12 cellular contexts compared by ENCODE assay signal in the genomic region with DNA sequence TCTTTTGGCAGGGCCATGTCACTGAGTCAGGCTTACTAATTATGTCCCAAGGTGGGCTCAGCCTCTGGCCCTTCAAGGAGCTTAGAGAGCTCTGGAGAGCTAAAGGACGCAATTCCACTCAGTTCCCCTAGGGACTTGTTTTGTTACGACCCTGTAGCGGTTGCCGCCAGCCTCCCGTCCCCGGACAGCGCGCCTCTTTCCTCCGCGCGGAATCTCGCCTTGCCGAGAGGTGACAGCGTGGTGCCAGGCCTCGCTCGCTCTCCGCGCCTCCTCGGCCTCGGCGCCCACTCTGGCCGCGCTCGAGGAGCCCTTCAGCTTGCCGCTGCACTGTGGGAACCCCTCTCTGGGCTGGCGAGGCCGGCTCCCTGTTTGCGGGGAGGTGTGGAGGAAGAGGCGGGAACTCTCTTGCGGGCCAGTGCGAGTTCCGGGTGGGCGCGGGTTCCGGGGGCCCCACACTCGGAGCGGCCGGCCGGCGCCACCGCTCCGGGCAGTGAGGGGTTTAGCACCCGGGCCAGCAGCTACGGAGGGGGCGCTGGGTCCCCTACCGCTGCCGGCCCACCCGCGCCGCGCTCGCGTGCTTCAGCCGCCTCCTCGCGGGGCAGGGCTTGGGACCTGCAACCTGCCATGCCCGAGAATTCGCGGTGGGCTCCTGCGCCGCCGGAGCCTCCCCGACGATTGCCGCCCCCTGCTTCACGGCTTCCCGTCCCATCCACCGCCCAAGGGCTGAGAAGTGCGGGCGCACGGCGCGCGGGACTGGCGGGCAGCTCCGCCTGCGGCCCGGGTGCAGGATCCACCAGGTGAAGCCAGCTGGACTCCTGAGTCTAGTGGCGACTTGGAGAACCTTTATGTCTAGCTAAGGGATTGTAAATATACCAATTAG.
DNase-seq lines count a peak whose midpoint lies in the region; ATAC-seq and TF ChIP-seq lines count a peak whose summit lies in the region.
"Had no signal": no experiment of that assay in that cellular context is flagged by ENCODE, and none has a peak within 500 bp of the region (broad histone marks: within the 10 kb centered on the region; RNA-seq: fewer than 3 reads in every experiment).

No MANE protein-coding gene starts in this region.

- peak; percentile 5 for TF ChIP-seq CTCF in HFF-Myc (IDR thresholded peaks at IDR 0.05; ENCODE audit: low read depth, low read length, missing control alignments)

- ATAC-seq in HG03045 (IDR thresholded peaks at IDR 0.05; ENCODE audit: unreplicated experiment): no peak

- H3K4me3 ChIP-seq in HFF-Myc (replicated peaks; ENCODE audit: low read depth, low read length): peak overlapping the region; percentile 23

- DNase-seq in AG20443 (ENCODE audit: low spot score) (peak; percentile 12), HFF-Myc (ENCODE audit: extremely low read depth, low read depth) (no peak), left kidney (ENCODE audit: low read depth, low spot score) (peak; percentile 38), NCI-H2029 treated with DMSO at 0.1 percent for 48 hours (lab: John Stamatoyannopoulos, UW) (no peak), NCI-H146 treated with DMSO at 0.1 percent for 48 hours (lab: John Stamatoyannopoulos, UW; ENCODE audit: unreplicated experiment) (no peak), UCSD-AML1 (lab: John Stamatoyannopoulos, UW; ENCODE audit: unreplicated experiment) (no peak)
- peak; percentile 3 for DNase-seq in central memory CD4-positive, alpha-beta T cell
- DNase-seq: activated naive CD4-positive, alpha-beta T cell; COR-L47; effector CD4-positive, alpha-beta T cell; nephron progenitor cell had no signal

Comparison
In these comparisons a context has a peak if more than half of its experiments do, and no peak if none do; other contexts are left out.
1. DNase-seq: peak in AG20443 (single experiment), central memory CD4-positive, alpha-beta T cell (single experiment) and left kidney (single experiment); none in HFF-Myc (single experiment), NCI-H2029 treated with DMSO at 0.1 percent for 48 hours (single experiment), NCI-H146 treated with DMSO at 0.1 percent for 48 hours (single experiment) and UCSD-AML1 (single experiment).